In genomic region chr19:49106648-49107135, GRCh38 we compare ENCODE assay signal across 8 cellular contexts. TPM values are rescaled to one million over a fixed set of nuclear protein-coding genes. Genes with fewer than 3 reads are reported as not detected.
DNase-seq lines count a peak whose midpoint lies in the region; ATAC-seq, FAIRE-seq and TF ChIP-seq lines count a peak whose summit lies in the region.

No MANE protein-coding gene starts in this region.

- intact Hi-C loops in adrenal gland (cut with DNase I): no loop called here

- H3K4me2 ChIP-seq in hepatocyte: no peak overlapping the region

- no peak overlapping the region for H3K27ac ChIP-seq in adrenal gland
- H3K27ac ChIP-seq in hepatocyte: no peak overlapping the region

- H3K27me3 ChIP-seq in adrenal gland (no peaks in the 10 kb centered on the region), hepatocyte (no peaks in the 10 kb centered on the region)

- H3K4me3 Mint-ChIP-seq in T-cell: no peak overlapping the region

- H3K36me3 Mint-ChIP-seq in T-cell: peaks cover 35% of the 10 kb centered on the region

- peaks cover 5 to 9% (median 6%) of the 10 kb centered on the region in 3 donors for H3K4me1 Mint-ChIP-seq in T-cell

- no peak overlapping the region for H3K4me3 ChIP-seq in adrenal gland
- no peak overlapping the region for H3K4me3 ChIP-seq in hepatocyte

- H3K27ac Mint-ChIP-seq in T-cell: peak overlapping the region in 1 of 2 donors; percentile 40

- H3K9me2 ChIP-seq in hepatocyte (replicated peaks; ENCODE audit: insufficient read depth): no peaks in the 10 kb centered on the region

- H4K20me1 ChIP-seq in hepatocyte (ENCODE audit: insufficient read depth, poor library complexity, severe bottlenecking): peaks cover 18% of the 10 kb centered on the region

- WGBS in adrenal gland, 4 donors: 51 to 66% (median 57%) methylated on average over 11 to 12 of the region's 12 CpGs
- whole genome bisulfite sequencing in hepatocyte (ENCODE audit: low lambda C conversion rate, missing lambda C conversion rate): 74% methylated on average over 12 of the region's 12 CpGs

- no peak overlapping the region for H2AFZ ChIP-seq in hepatocyte

- peak; percentile 83 for FAIRE-seq in HTR-8/SVneo (lab: Jason Lieb, UNC)

- peak; percentile 75 to 76 (median 75) for ATAC-seq in T-cell (replicated peaks in 1 of 4)
- ATAC-seq in HG03135 (IDR thresholded peaks at IDR 0.05; ENCODE audit: unreplicated experiment): no peak
- no peak for ATAC-seq in GM21723 (IDR thresholded peaks at IDR 0.05; ENCODE audit: unreplicated experiment)

- H3K4me1 ChIP-seq in adrenal gland (replicated peaks in 1 of 2): peaks cover 0 to 16% of the 10 kb centered on the region in 2 donors
- no peaks in the 10 kb centered on the region for H3K4me1 ChIP-seq in hepatocyte (ENCODE audit: insufficient read depth)

- POLR2A ChIA-PET in T-cell (lab: Charles Lee): interaction anchor here in 1 of 2 donors (0.6 kb wide), 1 partner anchor 16 kb away, joined by 16 read pairs; no protein-coding TSS in a partner anchor

- peak; percentile 45 to 73 (median 67) for TF ChIP-seq CTCF in adrenal gland (IDR thresholded peaks at IDR 0.05)
- peak; percentile 80 for TF ChIP-seq CTCF in hepatocyte (IDR thresholded peaks at IDR 0.05; ENCODE audit: poor library complexity)

- H3K9me3 ChIP-seq in adrenal gland (replicated peaks in 1 of 3) (no peaks in the 10 kb centered on the region), hepatocyte (ENCODE audit: low read depth) (no peaks in the 10 kb centered on the region)

- peaks cover 0 to 70% of the 10 kb centered on the region in 2 donors for H3K36me3 ChIP-seq in adrenal gland (replicated peaks in 1 of 2)
- H3K36me3 ChIP-seq in hepatocyte (replicated peaks; ENCODE audit: insufficient read depth, low read depth): no peaks in the 10 kb centered on the region

- CTCF ChIA-PET in T-cell (lab: Charles Lee): interaction anchor here (0.6 to 1.5 kb wide), 6 partner anchors 9 to 600 kb away, joined by 3 to 4 read pairs (median 4); partner anchors contain the start of gene RUVBL2 (in 1 of the 2)

- peak; percentile 51 for DNase-seq in CD1c-positive myeloid dendritic cell (ENCODE audit: extremely low spot score)
- peak; percentile 41 for DNase-seq in HTR-8/SVneo (ENCODE audit: insufficient read length, low spot score)
- peak; percentile 32 to 71 (median 56) for DNase-seq in T-cell
- DNase-seq in adrenal gland: peak in 6 of 7 donors; percentile 48 to 86 (median 68)
- DNase-seq in hepatocyte (ENCODE audit: low spot score): peak; percentile 71
- DNase-seq in stimulated activated CD4-positive, alpha-beta T cell treated with anti-CD3 and anti-CD28 coated beads, Interleukin-15, amount 100 ng/mL, for 24 hours: peak; percentile 75

- TF ChIP-seq POLR2A in adrenal gland (IDR thresholded peaks at IDR 0.05): no peak

- H3K79me2 ChIP-seq in hepatocyte: no peaks in the 10 kb centered on the region

- no peaks in the 10 kb centered on the region for H3K27me3 Mint-ChIP-seq in T-cell

- no peaks in the 10 kb centered on the region for H3K9me3 Mint-ChIP-seq in T-cell

RNA-seq across cellular contexts. Expression of gene LIN7B, which starts 7.5 kb away (rescaled TPM):
- total RNA-seq in T-cell (10 to 100 TPM in 3 of 5 donors, 1 to 10 TPM in 2; 8.1 to 17.8 (median 12.9) TPM), adrenal gland (10 to 100 TPM in 3 of 8 donors, 1 to 10 TPM in 5; 4.9 to 15.3 (median 9.5) TPM), hepatocyte (7.1 and 8.7 TPM in 2 replicates)
- polyA plus RNA-seq in adrenal gland (10 to 100 TPM in 2 of 3 donors, 1 to 10 TPM in 1; 4.4 to 35.2 (median 32.9) TPM), hepatocyte (18.0 and 20.6 TPM in 2 replicates)

RNA-seq across cellular contexts. Expression of gene C19orf73, which starts 12.3 kb away (rescaled TPM):
- total RNA-seq in T-cell (1 to 10 TPM; 2.1 to 3.7 (median 2.5) TPM), adrenal gland (1 to 10 TPM in 7 of 8 donors, under 1 TPM in 1; 0.94 to 4.7 (median 1.8) TPM), hepatocyte (1.9 TPM in 1 of 2 replicates, not detected in the other)
- polyA plus RNA-seq in adrenal gland (1 to 10 TPM; 1.1 to 8.2 (median 4.5) TPM), hepatocyte (2.6 and 2.7 TPM in 2 replicates)

RNA-seq across cellular contexts. Expression of gene PPFIA3, which starts 12.7 kb away (rescaled TPM):
- total RNA-seq in T-cell: 1 to 10 TPM; 3.8 to 4.7 (median 4.1) TPM
- 10 to 100 TPM in 5 of 8 donors, 1 to 10 TPM in 3; 6.1 to 17.2 (median 14.6) TPM for total RNA-seq in adrenal gland
- 10 to 100 TPM in 2 of 3 donors, 1 to 10 TPM in 1; 2.9 to 60.2 (median 27.3) TPM for polyA plus RNA-seq in adrenal gland
- total RNA-seq in hepatocyte: 4.4 and 11.3 TPM in 2 replicates
- 8.2 and 11.4 TPM in 2 replicates for polyA plus RNA-seq in hepatocyte

RNA-seq across cellular contexts. Expression of gene SNRNP70, which starts 21.4 kb away (rescaled TPM):
- total RNA-seq in T-cell (100 to 1,000 TPM; 406 to 704 (median 645) TPM), adrenal gland (100 to 1,000 TPM; 109 to 443 (median 233) TPM), hepatocyte (164 and 190 TPM in 2 replicates)
- polyA plus RNA-seq in adrenal gland (1,000 to 10,000 TPM in 1 of 3 donors, 100 to 1,000 TPM in 2; 114 to 1,255 (median 535) TPM), hepatocyte (248 and 294 TPM in 2 replicates)

RNA-seq across cellular contexts. Expression of gene KCNA7, which starts 34.2 kb away (rescaled TPM):
- not detected for total RNA-seq in T-cell
- not detected for total RNA-seq in adrenal gland
- not detected for polyA plus RNA-seq in adrenal gland
- total RNA-seq in hepatocyte: not detected in 2 replicates
- not detected in 2 replicates for polyA plus RNA-seq in hepatocyte

Comparison
In these comparisons a context has a peak if more than half of its experiments do, and no peak if none do; other contexts are left out.
1. ATAC-seq: peak in T-cell (4 of 4); none in HG03135 (single experiment) and GM21723 (single experiment).
2. Peak in every context shown above with its lines, with median percentiles within 50 percentile points of each other: DNase-seq.